Comparison of ENCODE assay signal across 1 cellular context in genomic region chr5:173330856-173331206, GRCh38.
TF ChIP-seq lines count a peak whose summit lies in the region.

No MANE protein-coding gene starts in this region.

TF ChIP-seq in GM23338, 12 proteins besides CTCF, POLR2A, EP300 and RAD21:
- TF ChIP-seq CREB1 (CRISPR knock-in tag; IDR thresholded peaks at IDR 0.05; ENCODE audit: low read depth): no peak
- no peak for TF ChIP-seq ETS1 (IDR thresholded peaks at IDR 0.05)
- TF ChIP-seq JUNB (IDR thresholded peaks at IDR 0.05; ENCODE audit: unreplicated experiment): no peak
- no peak for TF ChIP-seq STAT1 (IDR thresholded peaks at IDR 0.05; ENCODE audit: unreplicated experiment)
- TF ChIP-seq NANOG (IDR thresholded peaks at IDR 0.05; ENCODE audit: borderline replicate concordance): no peak
- no peak for TF ChIP-seq ZNF462 (CRISPR knock-in tag; IDR thresholded peaks at IDR 0.05)
